20 cellular contexts compared by ENCODE assay signal in the genomic region with DNA sequence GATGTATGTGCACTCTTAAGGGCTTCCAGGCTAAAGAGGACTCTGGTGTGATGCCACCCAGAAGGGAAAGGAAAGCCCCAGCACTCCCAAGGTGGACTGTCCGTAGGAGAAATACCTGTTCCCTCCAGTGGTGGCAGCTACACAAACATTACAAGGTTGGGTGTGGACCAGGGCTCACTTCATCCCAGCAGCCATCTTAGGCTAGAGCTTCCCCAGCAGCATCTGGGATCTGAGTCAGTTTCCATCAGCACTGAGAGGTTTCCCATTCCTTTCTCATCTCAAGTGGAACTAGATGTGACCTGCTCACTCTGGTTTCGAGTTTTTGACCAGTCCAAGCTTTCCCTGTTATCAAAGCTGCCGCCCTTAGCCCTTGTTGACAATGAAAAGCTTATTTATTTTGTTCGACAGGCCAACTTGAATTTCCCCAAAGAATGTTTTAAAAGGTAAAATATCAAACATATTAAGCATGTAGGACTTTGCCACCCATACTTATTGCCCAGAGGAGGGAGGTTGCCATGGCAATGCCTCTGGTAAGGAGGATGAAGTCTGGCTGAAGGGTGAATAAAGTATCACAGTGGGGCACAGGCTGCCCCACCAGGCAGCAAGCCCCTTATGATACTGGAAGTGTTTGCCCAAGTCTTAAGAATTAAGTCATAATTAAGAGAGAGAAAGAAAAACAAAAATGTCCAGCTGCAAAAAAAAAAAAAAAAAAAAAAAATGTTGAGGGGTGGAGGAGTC. TPM values are rescaled to one million over a fixed set of nuclear protein-coding genes. Genes with fewer than 3 reads are reported as not detected.
DNase-seq lines count a peak whose midpoint lies in the region; ATAC-seq and TF ChIP-seq lines count a peak whose summit lies in the region.
"Had no signal": no experiment of that assay in that cellular context is flagged by ENCODE, and none has a peak within 500 bp of the region (broad histone marks: within the 10 kb centered on the region; RNA-seq: fewer than 3 reads in every experiment).

No MANE protein-coding gene starts in this region.

- DNase-seq in GM23338 (ENCODE audit: low spot score): peak; percentile 15
- peak; percentile 4 for DNase-seq in PC-3
- DNase-seq in iPS-NIHi11 (ENCODE audit: low spot score): peak; percentile 32
- no peak for DNase-seq in nephron progenitor cell
- DNase-seq in NCI-H2171 treated with DMSO at 0.1 percent for 48 hours (lab: John Stamatoyannopoulos, UW): no peak
- no peak for DNase-seq in MCF 10A (ENCODE audit: unreplicated experiment)
- DNase-seq: Calu3, DMS79 treated with DMSO at 0.1 percent for 48 hours, GF-D8, IMR-90, KG1, MM.1S, NCI-H2029 treated with DMSO at 0.1 percent for 48 hours, NCI-H226, NCI-H510A, NCI-H69, Peyer's patch, SHP77 treated with DMSO at 0.1 percent for 48 hours had no signal

- no peaks in the 10 kb centered on the region for H3K4me1 ChIP-seq in GM23338 (ENCODE audit: insufficient read depth)
- H3K4me1 ChIP-seq in PC-3 (ENCODE audit: insufficient read depth, low read length): peaks cover 14% of the 10 kb centered on the region
- H3K4me1 ChIP-seq: Peyer's patch had no signal

- H3K9me2 ChIP-seq in GM23338 (ENCODE audit: insufficient read depth) (peaks cover 8% of the 10 kb centered on the region), PC-3 (replicated peaks; ENCODE audit: low read length) (no peaks in the 10 kb centered on the region)

- no peak overlapping the region for H3K9ac ChIP-seq in PC-3 (ENCODE audit: low read length)

- no peaks in the 10 kb centered on the region for H3K27me3 ChIP-seq in GM23338 (ENCODE audit: insufficient read depth)
- no peaks in the 10 kb centered on the region for H3K27me3 ChIP-seq in PC-3 (ENCODE audit: low read length)
- H3K27me3 ChIP-seq: Peyer's patch had no signal

- H2AFZ ChIP-seq in GM23338 (no peak overlapping the region), PC-3 (ENCODE audit: low read length) (no peak overlapping the region)

- no peak for TF ChIP-seq CTCF in GM23338 (conservative IDR thresholded peaks at IDR 0.05; ENCODE audit: low read depth in 2 of 2)
- TF ChIP-seq CTCF in PC-3 (conservative IDR thresholded peaks at IDR 0.05; ENCODE audit: low read depth, low read length): no peak
- no peak for TF ChIP-seq CTCF in nephron progenitor cell (IDR thresholded peaks at IDR 0.05)
- no peak for TF ChIP-seq CTCF in MCF 10A (IDR thresholded peaks at IDR 0.05; ENCODE audit: unreplicated experiment)

- H4K20me1 ChIP-seq in GM23338 (replicated peaks; ENCODE audit: insufficient read depth) (no peaks in the 10 kb centered on the region), PC-3 (ENCODE audit: low read length) (no peaks in the 10 kb centered on the region)

- POLR2A ChIA-PET in PC-3 (lab: Charles Lee; ENCODE audit: unreplicated experiment): no interaction called here
- POLR2A ChIA-PET in MCF 10A (lab: Yijun Ruan, JAX): no interaction called here

- H3K9me3 Mint-ChIP-seq in GM23338: no peaks in the 10 kb centered on the region
- H3K9me3 Mint-ChIP-seq in nephron progenitor cell: no peaks in the 10 kb centered on the region
- no peaks in the 10 kb centered on the region for H3K9me3 Mint-ChIP-seq in MCF 10A (ENCODE audit: unreplicated experiment)

- ATAC-seq in GM23338 (peak; percentile 38; the same call in 2 of the 3 replicates), PC-3 (no peak), GM18517 (IDR thresholded peaks at IDR 0.05; ENCODE audit: unreplicated experiment) (no peak)

- intact Hi-C loops in PC-3 (cut with micrococcal nuclease) (no loop called here), MCF 10A (cut with micrococcal nuclease) (no loop called here)

- no peaks in the 10 kb centered on the region for H3F3A ChIP-seq in GM23338 (replicated peaks; ENCODE audit: low read depth)
- H3F3A ChIP-seq in PC-3 (ENCODE audit: low read length, unreplicated experiment): no peaks in the 10 kb centered on the region

- H3K9me3 ChIP-seq in PC-3 (ENCODE audit: low read length): no peaks in the 10 kb centered on the region
- H3K9me3 ChIP-seq: Peyer's patch had no signal

- H3K4me3 Mint-ChIP-seq in GM23338: no peak overlapping the region
- H3K4me3 Mint-ChIP-seq in nephron progenitor cell: no peak overlapping the region
- no peak overlapping the region for H3K4me3 Mint-ChIP-seq in MCF 10A (ENCODE audit: unreplicated experiment)

- H3K27ac Mint-ChIP-seq in GM23338 (no peak overlapping the region), nephron progenitor cell (peak overlapping the region; percentile 54), MCF 10A (ENCODE audit: low read depth, unreplicated experiment) (no peak overlapping the region)

- H3K4me1 Mint-ChIP-seq in GM23338 (no peaks in the 10 kb centered on the region; the same call in 2 of the 3 replicates), nephron progenitor cell (peaks cover 6% of the 10 kb centered on the region), MCF 10A (ENCODE audit: insufficient read depth, unreplicated experiment) (peaks cover 12% of the 10 kb centered on the region)

- no peaks in the 10 kb centered on the region for H3K79me2 ChIP-seq in GM23338 (replicated peaks; ENCODE audit: insufficient read depth)
- no peaks in the 10 kb centered on the region for H3K79me2 ChIP-seq in PC-3 (ENCODE audit: low read length)

- H3K36me3 ChIP-seq in GM23338 (ENCODE audit: insufficient read depth) (no peaks in the 10 kb centered on the region), PC-3 (ENCODE audit: low read depth, low read length) (no peaks in the 10 kb centered on the region)
- H3K36me3 ChIP-seq: Peyer's patch had no signal

- H3K4me2 ChIP-seq in GM23338 (no peak overlapping the region), PC-3 (ENCODE audit: low read length) (no peak overlapping the region)

- no TSS peak for BruUV-seq in PC-3 (replicated peaks; lab: Mats Ljungman, UMichigan)
- BruUV-seq in MCF 10A (replicated peaks; lab: Mats Ljungman, UMichigan): no TSS peak

- H3K27me3 Mint-ChIP-seq in GM23338 (ENCODE audit: insufficient read depth, low read depth, poor library complexity): no peaks in the 10 kb centered on the region
- H3K27me3 Mint-ChIP-seq in nephron progenitor cell (ENCODE audit: low read depth, poor library complexity): peaks cover 5% of the 10 kb centered on the region
- H3K27me3 Mint-ChIP-seq in MCF 10A (ENCODE audit: insufficient read depth, unreplicated experiment): no peaks in the 10 kb centered on the region

- CTCF ChIA-PET in PC-3 (lab: Charles Lee): no interaction called here
- CTCF ChIA-PET in MCF 10A (lab: Yijun Ruan, JAX): interaction anchor here (0.8 to 4.7 kb wide), 3 partner anchors 9 to 92 kb away, joined by 3 to 40 read pairs (median 5); no protein-coding TSS in a partner anchor

- H3K36me3 Mint-ChIP-seq in GM23338 (ENCODE audit: low read depth) (no peaks in the 10 kb centered on the region), nephron progenitor cell (ENCODE audit: low read depth) (peaks cover 14% of the 10 kb centered on the region), MCF 10A (ENCODE audit: insufficient read depth, unreplicated experiment) (no peaks in the 10 kb centered on the region)

- H3K4me3 ChIP-seq in GM23338: no peak overlapping the region
- no peak overlapping the region for H3K4me3 ChIP-seq in PC-3 (ENCODE audit: low read length)
- H3K4me3 ChIP-seq: Peyer's patch had no signal

- H3K27ac ChIP-seq in GM23338 (ENCODE audit: low read depth) (no peak overlapping the region), PC-3 (ENCODE audit: low read length) (no peak overlapping the region)
- H3K27ac ChIP-seq: Peyer's patch had no signal

RNA-seq across cellular contexts. Expression of gene CLDN18, which starts 28.9 kb away (rescaled TPM):
- not detected in 2 replicates for total RNA-seq in GM23338 (2014; rRNA removed; shearing (Covaris generic))
- 0.19 TPM in 1 of 2 replicates, not detected in the other for polyA plus RNA-seq in GM23338 (2016; fragmentation: Nextera tagmentation; extraction: Ambion mirVana)
- total RNA-seq in PC-3 (2014; rRNA removed): not detected in 2 replicates
- not detected in 2 replicates for total RNA-seq in MCF 10A (2022)
- total RNA-seq: IMR-90, Peyer's patch had no signal
- polyA plus RNA-seq: BJ, IMR-90 had no signal

Comparison
In these comparisons a context has a peak if more than half of its experiments do, and no peak if none do; other contexts are left out.
1. DNase-seq: peak in GM23338 (single experiment), PC-3 (single experiment) and iPS-NIHi11 (single experiment); none in nephron progenitor cell (single experiment), NCI-H2171 treated with DMSO at 0.1 percent for 48 hours (single experiment) and MCF 10A (single experiment).